Comparison of ENCODE assay signal across 35 cellular contexts in the genomic region with DNA sequence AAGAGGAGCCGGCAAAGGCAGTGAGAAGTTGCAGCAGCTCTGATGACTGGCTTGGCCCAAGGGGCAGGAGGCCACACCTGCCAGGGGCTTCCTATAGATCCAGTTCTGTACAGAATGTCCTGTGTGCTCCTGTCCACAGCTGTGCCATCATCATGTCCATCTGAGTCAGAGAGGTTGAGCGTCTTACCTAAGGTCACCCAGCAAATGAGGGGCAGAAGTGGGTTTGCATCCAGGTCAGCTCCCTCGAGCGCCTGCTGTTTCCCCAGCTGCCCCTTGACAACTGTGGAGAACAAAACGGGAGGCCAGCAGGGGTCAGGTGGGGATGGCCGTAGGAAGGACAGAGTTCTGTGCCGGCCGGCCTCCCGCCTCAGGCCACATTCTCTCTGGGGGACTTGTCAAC.
"Had no signal": no experiment of that assay in that cellular context is flagged by ENCODE, and none has a peak within 500 bp of the region (broad histone marks: within the 10 kb centered on the region; RNA-seq: fewer than 3 reads in every experiment).

No MANE protein-coding gene starts in this region.

- ATAC-seq: activated CD8-positive, alpha-beta T cell treated with anti-CD3 and anti-CD28 coated beads for 36 hours; activated naive CD4-positive, alpha-beta T cell treated with anti-CD3 and anti-CD28 coated beads, Interleukin-2, amount 50 U/mL, for 72 hours; activated T-cell treated with anti-CD3 and anti-CD28 coated beads, Interleukin-2, amount 50 U/mL, for 4 hours; activated T-cell treated with anti-CD3 and anti-CD28 coated beads, Interleukin-2, amount 50 U/mL, for 72 hours; activated T-helper 17 cell treated with anti-CD3 and anti-CD28 coated beads, Interleukin-2, amount 50 U/mL, for 72 hours; body of pancreas had no signal

- H3K36me3 ChIP-seq: adrenal gland, brain microvascular endothelial cell, breast epithelium, cardiac muscle cell had no signal

- DNase-seq: activated B cell treated with CpG ODN at 0.5 μM for 24 hours; activated CD4-positive, alpha-beta memory T cell treated with anti-CD3 and anti-CD28 coated beads for 36 hours; activated CD4-positive, alpha-beta T cell treated with anti-CD3 and anti-CD28 coated beads for 4 hours; activated CD4-positive, alpha-beta T cell treated with anti-CD3 and anti-CD28 coated beads, Interleukin-2, amount 10 ng/mL, durations not matched to agents 24 days and 14 days; activated CD4-positive, alpha-beta T cell treated with anti-CD3 and anti-CD28 coated beads, Interleukin-2, amount 50 U/mL, for 1 hour; activated CD4-positive, alpha-beta T cell treated with anti-CD3 and anti-CD28 coated beads, Interleukin-2, amount 50 U/mL, for 4 hours; activated CD4-positive, CD25-positive, alpha-beta regulatory T cell treated with anti-CD3 and anti-CD28 coated beads, Interleukin-2, amount 50 U/mL, for 72 hours; activated CD8-positive, alpha-beta memory T cell treated with anti-CD3 and anti-CD28 coated beads, Interleukin-2, amount 50 U/mL, for 4 hours; activated CD8-positive, alpha-beta T cell treated with anti-CD3 and anti-CD28 coated beads for 36 hours; activated effector memory CD4-positive, alpha-beta T cell treated with anti-CD3 and anti-CD28 coated beads, Interleukin-2, amount 50 U/mL, for 16 hours; activated gamma-delta T cell treated with Interleukin-2 at 50 U/mL for 16 hours; activated naive CD4-positive, alpha-beta T cell; activated naive CD4-positive, alpha-beta T cell treated with anti-CD3 and anti-CD28 coated beads for 36 hours; activated naive CD4-positive, alpha-beta T cell treated with anti-CD3 and anti-CD28 coated beads, Interleukin-2, amount 50 U/mL, for 16 hours; activated naive CD8-positive, alpha-beta T cell treated with anti-CD3 and anti-CD28 coated beads for 36 hours; activated T-cell treated with anti-CD3 and anti-CD28 coated beads for 4 hours; activated T-cell treated with anti-CD3 and anti-CD28 coated beads, Interleukin-2, amount 50 U/mL, for 1 hour; activated T-cell treated with anti-CD3 and anti-CD28 coated beads, Interleukin-2, amount 50 U/mL, for 4 hours; activated T-cell treated with anti-CD3 and anti-CD28 coated beads, Interleukin-2, amount 50 U/mL, for 72 hours; adrenal gland; amniotic stem cell; aorta; body of pancreas; brain microvascular endothelial cell; caudate nucleus; cerebellar nuclear complex; T-helper 2 cell; T-helper 9 cell had no signal

- FAIRE-seq: astrocyte, TTC549 had no signal

- H3K27ac ChIP-seq: adrenal gland, body of pancreas, brain microvascular endothelial cell, breast epithelium, cardiac muscle cell, VCaP had no signal

- H3K9me3 ChIP-seq: adrenal gland, body of pancreas, breast epithelium had no signal

- H3K27me3 ChIP-seq: adrenal gland, body of pancreas, breast epithelium, cardiac muscle cell had no signal

- H3K4me3 ChIP-seq: adrenal gland, body of pancreas, breast epithelium, cardiac muscle cell had no signal

- H3K4me1 ChIP-seq: adrenal gland, body of pancreas, breast epithelium had no signal
